12 cellular contexts compared by ENCODE assay signal in genomic region chr19:54518844-54519243, GRCh38. TPM values are rescaled to one million over a fixed set of nuclear protein-coding genes. Genes with fewer than 3 reads are reported as not detected.
DNase-seq lines count a peak whose midpoint lies in the region; ATAC-seq and TF ChIP-seq lines count a peak whose summit lies in the region.
"Had no signal": no experiment of that assay in that cellular context is flagged by ENCODE, and none has a peak within 500 bp of the region (broad histone marks: within the 10 kb centered on the region; RNA-seq: fewer than 3 reads in every experiment).

No MANE protein-coding gene starts in this region.

- peaks cover 55% of the 10 kb centered on the region for H3K4me1 Mint-ChIP-seq in activated naive CD4-positive, alpha-beta T cell treated with anti-CD3 and anti-CD28 coated beads for 36 hours (ENCODE audit: low read depth)
- H3K4me1 Mint-ChIP-seq in T-helper 2 cell treated with Interferon-gamma antibody and Interleukin-4, amounts not matched to agents 5 μg/mL and 100 μg/mL, for 36 hours (ENCODE audit: low read depth): peaks cover 54% of the 10 kb centered on the region
- H3K4me1 Mint-ChIP-seq in GM23338: no peaks in the 10 kb centered on the region

- no peak overlapping the region for H3K4me3 ChIP-seq in GM23338
- H3K4me3 ChIP-seq: spleen had no signal

- H3K27ac ChIP-seq in GM23338 (ENCODE audit: low read depth): no peak overlapping the region
- H3K27ac ChIP-seq: spleen had no signal

- H3K27me3 Mint-ChIP-seq in activated naive CD4-positive, alpha-beta T cell treated with anti-CD3 and anti-CD28 coated beads for 36 hours (ENCODE audit: low read depth): peaks cover 5% of the 10 kb centered on the region
- H3K27me3 Mint-ChIP-seq in T-helper 2 cell treated with Interferon-gamma antibody and Interleukin-4, amounts not matched to agents 5 μg/mL and 100 μg/mL, for 36 hours (ENCODE audit: low read depth): peaks cover 2% of the 10 kb centered on the region
- H3K27me3 Mint-ChIP-seq in GM23338 (ENCODE audit: insufficient read depth, low read depth, poor library complexity): peaks cover 7% of the 10 kb centered on the region

- H3K4me3 Mint-ChIP-seq in activated naive CD4-positive, alpha-beta T cell treated with anti-CD3 and anti-CD28 coated beads for 36 hours: peak overlapping the region; percentile 11
- H3K4me3 Mint-ChIP-seq in T-helper 2 cell treated with Interferon-gamma antibody and Interleukin-4, amounts not matched to agents 5 μg/mL and 100 μg/mL, for 36 hours: peak overlapping the region; percentile 81
- no peak overlapping the region for H3K4me3 Mint-ChIP-seq in GM23338

- H3K27me3 ChIP-seq in GM23338 (ENCODE audit: insufficient read depth): no peaks in the 10 kb centered on the region

- intact Hi-C loops in activated naive CD4-positive, alpha-beta T cell treated with anti-CD3 and anti-CD28 coated beads for 36 hours (cut with micrococcal nuclease): no loop called here

- TF ChIP-seq CTCF in GM23338 (conservative IDR thresholded peaks at IDR 0.05; ENCODE audit: low read depth in 2 of 2): no peak

- DNase-seq in activated naive CD4-positive, alpha-beta T cell treated with anti-CD3 and anti-CD28 coated beads for 36 hours: peak; percentile 75
- no peak for DNase-seq in activated naive CD4-positive, alpha-beta T cell treated with Interleukin-2 at 50 U/mL for 16 hours
- DNase-seq in T-helper 2 cell treated with Interferon-gamma antibody and Interleukin-4, amounts not matched to agents 5 μg/mL and 100 μg/mL, for 36 hours (ENCODE audit: low spot score): peak; percentile 64
- DNase-seq in stimulated activated CD8-positive, alpha-beta memory T cell treated with anti-CD3 and anti-CD28 coated beads, Interleukin-4, amount 100 ng/mL, for 48 hours: peak; percentile 32
- DNase-seq in NCI-H2081 treated with DMSO at 0.1 percent for 48 hours (lab: John Stamatoyannopoulos, UW) (no peak), SK-N-DZ (ENCODE audit: low spot score) (no peak), GM23338 (ENCODE audit: low spot score) (no peak)
- DNase-seq: CD8-positive, alpha-beta memory T cell; kidney glomerular epithelial cell; spleen had no signal

- H3F3A ChIP-seq in GM23338 (replicated peaks; ENCODE audit: low read depth): no peaks in the 10 kb centered on the region

- no peaks in the 10 kb centered on the region for H4K20me1 ChIP-seq in GM23338 (replicated peaks; ENCODE audit: insufficient read depth)

- no peaks in the 10 kb centered on the region for H3K9me2 ChIP-seq in GM23338 (ENCODE audit: insufficient read depth)

- no peaks in the 10 kb centered on the region for H3K36me3 ChIP-seq in GM23338 (ENCODE audit: insufficient read depth)
- H3K36me3 ChIP-seq: spleen had no signal

- no peaks in the 10 kb centered on the region for H3K4me1 ChIP-seq in GM23338 (ENCODE audit: insufficient read depth)

- CTCF ChIA-PET in activated naive CD4-positive, alpha-beta T cell treated with anti-CD3 and anti-CD28 coated beads for 36 hours (lab: Charles Lee): interaction anchor here (0.7 to 1.0 kb wide), 2 partner anchors 40 to 1165 kb away, joined by 3 read pairs; no protein-coding TSS in a partner anchor

- no peak overlapping the region for H2AFZ ChIP-seq in GM23338

- no peaks in the 10 kb centered on the region for H3K79me2 ChIP-seq in GM23338 (replicated peaks; ENCODE audit: insufficient read depth)

- peak; percentile 58 for ATAC-seq in HG03095 (IDR thresholded peaks at IDR 0.05; ENCODE audit: unreplicated experiment)
- no peak for ATAC-seq in GM23338

- no peaks in the 10 kb centered on the region for H3K9me3 Mint-ChIP-seq in activated naive CD4-positive, alpha-beta T cell treated with anti-CD3 and anti-CD28 coated beads for 36 hours
- peaks cover 6% of the 10 kb centered on the region for H3K9me3 Mint-ChIP-seq in T-helper 2 cell treated with Interferon-gamma antibody and Interleukin-4, amounts not matched to agents 5 μg/mL and 100 μg/mL, for 36 hours
- H3K9me3 Mint-ChIP-seq in GM23338: peaks cover 98% of the 10 kb centered on the region

- H3K4me2 ChIP-seq in GM23338: no peak overlapping the region

- H3K36me3 Mint-ChIP-seq in activated naive CD4-positive, alpha-beta T cell treated with anti-CD3 and anti-CD28 coated beads for 36 hours (ENCODE audit: low read depth): no peaks in the 10 kb centered on the region
- H3K36me3 Mint-ChIP-seq in T-helper 2 cell treated with Interferon-gamma antibody and Interleukin-4, amounts not matched to agents 5 μg/mL and 100 μg/mL, for 36 hours (ENCODE audit: low read depth): peaks cover 2% of the 10 kb centered on the region
- peaks cover 43% of the 10 kb centered on the region for H3K36me3 Mint-ChIP-seq in GM23338 (ENCODE audit: low read depth)
- H3K36me3 Mint-ChIP-seq: CD8-positive, alpha-beta memory T cell had no signal

- H3K27ac Mint-ChIP-seq in activated naive CD4-positive, alpha-beta T cell treated with anti-CD3 and anti-CD28 coated beads for 36 hours: peak overlapping the region; percentile 68
- peak overlapping the region; percentile 81 for H3K27ac Mint-ChIP-seq in T-helper 2 cell treated with Interferon-gamma antibody and Interleukin-4, amounts not matched to agents 5 μg/mL and 100 μg/mL, for 36 hours
- no peak overlapping the region for H3K27ac Mint-ChIP-seq in GM23338
- H3K27ac Mint-ChIP-seq: CD8-positive, alpha-beta memory T cell had no signal

RNA-seq across cellular contexts. Expression of gene LAIR2, which starts 16.2 kb away (rescaled TPM):
- total RNA-seq in activated naive CD4-positive, alpha-beta T cell treated with anti-CD3 and anti-CD28 coated beads for 36 hours: under 1 TPM; 0.45 to 0.69 TPM
- not detected in 2 replicates for polyA plus RNA-seq in SK-N-DZ (2014; cell fraction: cytosol; rRNA removed)
- polyA plus RNA-seq in SK-N-DZ (2014; cell fraction: nucleus; rRNA removed): not detected in 2 replicates
- total RNA-seq in GM23338 (2014; rRNA removed; shearing (Covaris generic)): not detected in 2 replicates
- not detected in 2 replicates for polyA plus RNA-seq in GM23338 (2016; fragmentation: Nextera tagmentation; extraction: Ambion mirVana)
- total RNA-seq: urinary bladder had no signal
- polyA plus RNA-seq: urinary bladder had no signal

RNA-seq across cellular contexts. Expression of gene CDC42EP5, which starts 45.7 kb away (rescaled TPM):
- not detected for total RNA-seq in activated naive CD4-positive, alpha-beta T cell treated with anti-CD3 and anti-CD28 coated beads for 36 hours
- not detected in 2 replicates for polyA plus RNA-seq in SK-N-DZ (2014; cell fraction: cytosol; rRNA removed)
- not detected in 2 replicates for polyA plus RNA-seq in SK-N-DZ (2014; cell fraction: nucleus; rRNA removed)
- 0.35 and 3.4 TPM in 2 replicates for total RNA-seq in GM23338 (2014; rRNA removed; shearing (Covaris generic))
- polyA plus RNA-seq in GM23338 (2016; fragmentation: Nextera tagmentation; extraction: Ambion mirVana): 1.4 and 2.3 TPM in 2 replicates
- polyA plus RNA-seq: CD8-positive, alpha-beta memory T cell had no signal

RNA-seq across cellular contexts. Expression of gene LILRA2, which starts 54.7 kb away (rescaled TPM):
- not detected for total RNA-seq in activated naive CD4-positive, alpha-beta T cell treated with anti-CD3 and anti-CD28 coated beads for 36 hours
- not detected in 2 replicates for polyA plus RNA-seq in SK-N-DZ (2014; cell fraction: cytosol; rRNA removed)
- not detected in 2 replicates for polyA plus RNA-seq in SK-N-DZ (2014; cell fraction: nucleus; rRNA removed)
- total RNA-seq in GM23338 (2014; rRNA removed; shearing (Covaris generic)): not detected in 2 replicates
- not detected in 2 replicates for polyA plus RNA-seq in GM23338 (2016; fragmentation: Nextera tagmentation; extraction: Ambion mirVana)
- total RNA-seq: CD8-positive, alpha-beta memory T cell had no signal
- polyA plus RNA-seq: CD8-positive, alpha-beta memory T cell had no signal

RNA-seq across cellular contexts. Expression of gene LENG9, which starts 55.3 kb away (rescaled TPM):
- total RNA-seq in activated naive CD4-positive, alpha-beta T cell treated with anti-CD3 and anti-CD28 coated beads for 36 hours: 1 to 10 TPM; 5.7 to 7.1 TPM
- 0.26 TPM in 1 of 2 replicates, not detected in the other for polyA plus RNA-seq in SK-N-DZ (2014; cell fraction: cytosol; rRNA removed)
- polyA plus RNA-seq in SK-N-DZ (2014; cell fraction: nucleus; rRNA removed): not detected in 2 replicates
- total RNA-seq in GM23338 (2014; rRNA removed; shearing (Covaris generic)): 3.3 and 6.4 TPM in 2 replicates
- polyA plus RNA-seq in GM23338 (2016; fragmentation: Nextera tagmentation; extraction: Ambion mirVana): 0.26 and 0.52 TPM in 2 replicates

Comparison
In these comparisons a context has a peak if more than half of its experiments do, and no peak if none do; other contexts are left out.
1. DNase-seq: peak in activated naive CD4-positive, alpha-beta T cell treated with anti-CD3 and anti-CD28 coated beads for 36 hours (single experiment), T-helper 2 cell treated with Interferon-gamma antibody and Interleukin-4, amounts not matched to agents 5 μg/mL and 100 μg/mL, for 36 hours (single experiment) and stimulated activated CD8-positive, alpha-beta memory T cell treated with anti-CD3 and anti-CD28 coated beads, Interleukin-4, amount 100 ng/mL, for 48 hours (single experiment); none in activated naive CD4-positive, alpha-beta T cell treated with Interleukin-2 at 50 U/mL for 16 hours (single experiment), NCI-H2081 treated with DMSO at 0.1 percent for 48 hours (single experiment), SK-N-DZ (single experiment) and GM23338 (single experiment).